Comparison of ENCODE assay signal across 23 cellular contexts in the genomic region with DNA sequence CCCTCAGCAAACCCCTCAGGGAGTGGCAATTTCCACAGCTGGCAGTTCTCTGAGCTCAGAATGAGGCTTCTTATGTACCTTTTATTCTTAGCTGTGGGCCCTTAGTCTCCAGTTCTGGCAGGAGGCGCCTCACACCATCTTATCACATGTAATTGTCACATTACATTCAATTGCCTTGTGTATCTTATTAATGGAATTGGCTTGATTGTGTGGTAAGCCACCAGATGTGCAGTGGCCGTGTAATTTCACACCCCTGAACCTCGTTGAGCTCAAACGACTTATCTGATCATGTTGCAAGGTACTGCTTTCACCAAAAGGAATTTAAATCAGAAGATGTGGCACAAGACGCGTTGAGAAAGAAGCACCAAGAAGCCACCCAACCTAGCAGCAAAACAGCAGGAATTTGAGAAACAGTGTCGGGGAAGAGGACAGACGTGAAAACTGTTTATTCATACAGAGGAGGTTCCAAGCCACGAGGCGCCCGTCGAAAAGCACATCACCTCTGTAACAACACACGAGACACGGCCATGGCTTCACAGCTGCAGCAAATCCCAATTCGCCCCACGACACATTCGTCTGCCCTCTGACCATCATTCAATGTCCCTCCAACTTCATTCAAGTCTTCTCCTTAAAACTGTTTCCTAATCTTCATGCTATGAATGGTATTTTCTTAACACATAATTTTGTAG. TPM values are rescaled to one million over a fixed set of nuclear protein-coding genes. Genes with fewer than 3 reads are reported as not detected.
A peak's percentile ranks its signal among the peaks of the same experiment; 100 is the strongest.
DNase-seq lines count a peak whose midpoint lies in the region; ATAC-seq, FAIRE-seq and TF ChIP-seq lines count a peak whose summit lies in the region.
"Had no signal": no experiment of that assay in that cellular context is flagged by ENCODE, and none has a peak within 500 bp of the region (broad histone marks: within the 10 kb centered on the region; RNA-seq: fewer than 3 reads in every experiment).

No MANE protein-coding gene starts in this region.

- DNase-seq in NCI-H82 (lab: John Stamatoyannopoulos, UW) (peak; percentile 32), NCI-H82 treated with DMSO at 0.1 percent for 48 hours (lab: John Stamatoyannopoulos, UW; ENCODE audit: unreplicated experiment) (no peak), left ventricle myocardium superior (no peak), left ventricle myocardium inferior (no peak), kidney (peak; percentile 71), ureter (ENCODE audit: low spot score) (peak; percentile 20), tibial artery (no peak), nephron progenitor cell (no peak)
- DNase-seq: cortex of kidney; DMS 273 treated with DMSO at 0.1 percent for 48 hours; GM23248; NCI-H1105; NCI-H2107; NCI-H524 treated with DMSO at 0.1 percent for 48 hours; SIG-M5; small intestine; stimulated activated CD4-positive, alpha-beta T cell treated with anti-CD3 and anti-CD28 coated beads, Interleukin-4, amount 100 ng/mL, for 1 hour; T-helper 17 cell; WERI-Rb-1 had no signal

- no peak overlapping the region for H3K9ac ChIP-seq in kidney (ENCODE audit: low read length in 2 of 2)
- H3K9ac ChIP-seq: GM23248 had no signal

- ATAC-seq in left ventricle myocardium superior, result peak; percentile 9
- ATAC-seq: A549, T-helper 17 cell had no signal

- no peaks in the 10 kb centered on the region for H3K27me3 ChIP-seq in left ventricle myocardium inferior (ENCODE audit: low read depth)
- no peaks in the 10 kb centered on the region for H3K27me3 ChIP-seq in tibial artery
- H3K27me3 ChIP-seq: BLaER1 had no signal

- no peak overlapping the region for H3K4me3 Mint-ChIP-seq in nephron progenitor cell
- H3K4me3 Mint-ChIP-seq: brain had no signal

- H3K9me3 Mint-ChIP-seq in nephron progenitor cell, result no peaks in the 10 kb centered on the region

- TF ChIP-seq CTCF in left ventricle myocardium inferior (IDR thresholded peaks at IDR 0.05; ENCODE audit: borderline replicate concordance), result no peak
- no peak for TF ChIP-seq CTCF in kidney (IDR thresholded peaks at IDR 0.05; ENCODE audit: borderline replicate concordance, extremely low read depth, insufficient read depth)
- TF ChIP-seq CTCF in tibial artery (IDR thresholded peaks at IDR 0.05), result no peak
- TF ChIP-seq CTCF in nephron progenitor cell (IDR thresholded peaks at IDR 0.05), result no peak

- peaks cover 52% of the 10 kb centered on the region for H3K4me1 Mint-ChIP-seq in nephron progenitor cell

- no peaks in the 10 kb centered on the region for H3K27me3 Mint-ChIP-seq in nephron progenitor cell (ENCODE audit: low read depth, poor library complexity)
- H3K27me3 Mint-ChIP-seq: T-helper 17 cell had no signal

- H3K27ac ChIP-seq in left ventricle myocardium inferior (replicated peaks) (no peak overlapping the region), kidney (ENCODE audit: low read depth in 2 of 2, low read length in 2 of 2) (no peak overlapping the region), tibial artery (no peak overlapping the region)
- H3K27ac ChIP-seq: A549, BLaER1, GM23248, prostate gland, WERI-Rb-1 had no signal

- no peaks in the 10 kb centered on the region for H3K36me3 Mint-ChIP-seq in nephron progenitor cell (ENCODE audit: low read depth)
- H3K36me3 Mint-ChIP-seq: brain had no signal

- H3K4me1 ChIP-seq in left ventricle myocardium inferior (peaks cover 18% of the 10 kb centered on the region), kidney (ENCODE audit: control insufficient read depth in 1 of 2, insufficient read depth in 1 of 2, low read depth in 1 of 2, low read length in 2 of 2) (peaks cover 6 to 7% of the 10 kb centered on the region in 2 donors), tibial artery (peaks cover 0 to 10% (median 7%) of the 10 kb centered on the region in 4 donors)
- H3K4me1 ChIP-seq: A549, prostate gland had no signal

- H3K4me3 ChIP-seq in left ventricle myocardium inferior, result no peak overlapping the region
- no peak overlapping the region for H3K4me3 ChIP-seq in kidney (ENCODE audit: low read length in 2 of 2)
- no peak overlapping the region for H3K4me3 ChIP-seq in tibial artery
- H3K4me3 ChIP-seq: A549, BLaER1, GM23248, prostate gland had no signal

- H3K36me3 ChIP-seq in left ventricle myocardium inferior, result peaks cover 40% of the 10 kb centered on the region
- no peaks in the 10 kb centered on the region for H3K36me3 ChIP-seq in kidney (ENCODE audit: control insufficient read depth in 1 of 2, insufficient read depth in 2 of 2, low read length in 2 of 2)
- peaks cover 27 to 44% (median 31%) of the 10 kb centered on the region in 3 donors for H3K36me3 ChIP-seq in tibial artery
- H3K36me3 ChIP-seq: BLaER1, prostate gland, WERI-Rb-1 had no signal

- no peak overlapping the region for H3K27ac Mint-ChIP-seq in nephron progenitor cell
- H3K27ac Mint-ChIP-seq: brain had no signal

- H3K9me3 ChIP-seq in left ventricle myocardium inferior (replicated peaks) (no peaks in the 10 kb centered on the region), kidney (ENCODE audit: control insufficient read depth in 1 of 2, low read length in 2 of 2) (no peaks in the 10 kb centered on the region), tibial artery (no peaks in the 10 kb centered on the region)
- H3K9me3 ChIP-seq: A549, BLaER1, prostate gland had no signal

- intact Hi-C loops in left ventricle myocardium superior (cut with micrococcal nuclease) (loop anchor here (10.0 kb wide), 1 partner anchor 72 kb away; no protein-coding TSS in a partner anchor), left ventricle myocardium inferior (cut with micrococcal nuclease) (no loop called here), kidney (cut with DNase I) (loop anchor here (10.0 kb wide), 1 partner anchor 132 kb away; no protein-coding TSS in a partner anchor), tibial artery (cut with DNase I; ENCODE audit: low total_unique reads) (no loop called here)

- no peak for FAIRE-seq in kidney (lab: Jason Lieb, UNC)
- FAIRE-seq: A549, small intestine had no signal

RNA-seq across cellular contexts. Expression of a gene that starts 53.6 kb away (rescaled TPM):
- 10.6 TPM for total RNA-seq in left ventricle myocardium superior
- 8.2 TPM for total RNA-seq in left ventricle myocardium inferior
- 52.3 TPM for total RNA-seq in kidney
- polyA plus RNA-seq in kidney (ENCODE audit: insufficient read depth, low read depth, low replicate concordance), result 14.3 TPM
- total RNA-seq in ureter, result 14.1 TPM

Comparison
In these comparisons a context has a peak if more than half of its experiments do, and no peak if none do; other contexts are left out.
1. DNase-seq: peak in NCI-H82 (single experiment), kidney (single experiment) and ureter (single experiment); none in NCI-H82 treated with DMSO at 0.1 percent for 48 hours (single experiment), left ventricle myocardium superior (single experiment), left ventricle myocardium inferior (single experiment), tibial artery (0 of 2) and nephron progenitor cell (single experiment).
2. intact Hi-C loops: an anchor here in left ventricle myocardium superior (10.0 kb wide) and kidney (10.0 kb wide); none called in left ventricle myocardium inferior and tibial artery.